8 cellular contexts compared by ENCODE assay signal in the genomic region with DNA sequence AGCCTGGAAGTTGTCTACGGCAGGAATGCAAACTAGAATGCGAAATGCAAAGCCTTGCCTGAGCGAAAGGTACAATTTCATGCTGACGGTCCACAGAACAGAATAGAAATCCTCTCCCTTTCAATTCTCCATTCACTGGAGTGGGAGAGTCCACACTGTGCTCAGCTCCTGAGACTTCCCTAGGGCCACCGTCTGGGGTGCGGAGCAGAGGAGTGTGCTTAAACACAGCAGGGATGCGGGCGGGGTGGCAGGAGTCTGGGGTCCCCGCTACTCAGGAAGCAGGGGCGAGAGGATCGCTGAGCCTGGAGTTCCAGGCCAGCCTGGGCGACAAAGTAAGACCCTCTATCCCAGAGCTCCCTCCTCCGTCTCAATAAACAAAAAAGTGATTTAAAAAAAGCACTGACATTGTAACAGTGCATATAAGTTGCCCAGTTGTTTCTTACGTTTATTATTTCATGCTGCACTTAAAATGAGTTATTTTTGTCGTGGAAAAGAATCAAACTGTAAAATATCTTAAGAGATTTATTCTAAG. TPM values are rescaled to one million over a fixed set of nuclear protein-coding genes. Genes with fewer than 3 reads are reported as not detected.
DNase-seq lines count a peak whose midpoint lies in the region; ATAC-seq and TF ChIP-seq lines count a peak whose summit lies in the region.

No MANE protein-coding gene starts in this region.

- peak overlapping the region; percentile 94 for H3K4me3 Mint-ChIP-seq in activated T-cell treated with anti-CD3 and anti-CD28 coated beads, Interleukin-2, amount 50 U/mL, for 4 hours
- H3K4me3 Mint-ChIP-seq in activated CD8-positive, alpha-beta T cell treated with anti-CD3 and anti-CD28 coated beads for 36 hours = peak overlapping the region; percentile 97
- H3K4me3 Mint-ChIP-seq in glutamatergic neuron (ENCODE audit: unreplicated experiment) = peak overlapping the region; percentile 98

- H3K9me3 Mint-ChIP-seq in activated T-cell treated with anti-CD3 and anti-CD28 coated beads, Interleukin-2, amount 50 U/mL, for 4 hours = peaks cover 27% of the 10 kb centered on the region
- H3K9me3 Mint-ChIP-seq in activated CD8-positive, alpha-beta T cell treated with anti-CD3 and anti-CD28 coated beads for 36 hours = peaks cover 28% of the 10 kb centered on the region
- H3K9me3 Mint-ChIP-seq in glutamatergic neuron (ENCODE audit: unreplicated experiment) = peaks cover 5% of the 10 kb centered on the region

- no peaks in the 10 kb centered on the region for H3K27me3 Mint-ChIP-seq in activated T-cell treated with anti-CD3 and anti-CD28 coated beads, Interleukin-2, amount 50 U/mL, for 4 hours (ENCODE audit: low read depth)
- H3K27me3 Mint-ChIP-seq in activated CD8-positive, alpha-beta T cell treated with anti-CD3 and anti-CD28 coated beads for 36 hours = no peaks in the 10 kb centered on the region
- H3K27me3 Mint-ChIP-seq in glutamatergic neuron (ENCODE audit: unreplicated experiment) = no peaks in the 10 kb centered on the region

- CTCF ChIA-PET in activated CD8-positive, alpha-beta T cell treated with anti-CD3 and anti-CD28 coated beads for 36 hours (lab: Charles Lee) = interaction anchor here (1.7 kb wide), 1 partner anchor 31 kb away, joined by 4 read pairs; no protein-coding TSS in a partner anchor

- intact Hi-C loops in activated CD8-positive, alpha-beta T cell treated with anti-CD3 and anti-CD28 coated beads for 36 hours (cut with micrococcal nuclease) = no loop called here

- H3K36me3 Mint-ChIP-seq in activated T-cell treated with anti-CD3 and anti-CD28 coated beads, Interleukin-2, amount 50 U/mL, for 4 hours (ENCODE audit: insufficient read depth) = peaks cover 25% of the 10 kb centered on the region
- peaks cover 41% of the 10 kb centered on the region for H3K36me3 Mint-ChIP-seq in activated CD8-positive, alpha-beta T cell treated with anti-CD3 and anti-CD28 coated beads for 36 hours (ENCODE audit: low read depth)
- peaks cover 11% of the 10 kb centered on the region for H3K36me3 Mint-ChIP-seq in glutamatergic neuron (ENCODE audit: unreplicated experiment)

- TF ChIP-seq CTCF in activated CD8-positive, alpha-beta T cell treated with anti-CD3 and anti-CD28 coated beads for 36 hours (IDR thresholded peaks at IDR 0.05) = no peak
- TF ChIP-seq CTCF in glutamatergic neuron (IDR thresholded peaks at IDR 0.05; ENCODE audit: partially characterized antibody, unreplicated experiment) = no peak

- H3K4me1 Mint-ChIP-seq in activated T-cell treated with anti-CD3 and anti-CD28 coated beads, Interleukin-2, amount 50 U/mL, for 4 hours (ENCODE audit: low read depth) = peaks cover 26% of the 10 kb centered on the region
- peaks cover 28% of the 10 kb centered on the region for H3K4me1 Mint-ChIP-seq in activated CD8-positive, alpha-beta T cell treated with anti-CD3 and anti-CD28 coated beads for 36 hours (ENCODE audit: low read depth)
- peaks cover 6% of the 10 kb centered on the region for H3K4me1 Mint-ChIP-seq in glutamatergic neuron (ENCODE audit: low read depth, unreplicated experiment)

- H3K27ac Mint-ChIP-seq in activated CD8-positive, alpha-beta T cell treated with anti-CD3 and anti-CD28 coated beads for 36 hours = peak overlapping the region; percentile 96
- H3K27ac Mint-ChIP-seq in glutamatergic neuron (ENCODE audit: unreplicated experiment) = peak overlapping the region; percentile 84

- DNase-seq in activated T-cell treated with anti-CD3 and anti-CD28 coated beads, Interleukin-2, amount 50 U/mL, for 4 hours = no peak
- DNase-seq in activated T-cell treated with anti-CD3 and anti-CD28 coated beads for 4 hours = no peak
- DNase-seq in activated CD8-positive, alpha-beta T cell treated with anti-CD3 and anti-CD28 coated beads for 36 hours = peak; percentile 22
- peak; percentile 41 for DNase-seq in glutamatergic neuron
- DNase-seq in pons (ENCODE audit: low spot score) = peak; percentile 17
- no peak for DNase-seq in amniotic stem cell (lab: John Stamatoyannopoulos, UW)
- no peak for DNase-seq in cortex of kidney (lab: John Stamatoyannopoulos, UW)

- ATAC-seq in activated T-cell treated with anti-CD3 and anti-CD28 coated beads, Interleukin-2, amount 50 U/mL, for 4 hours = peak; percentile 7 to 15
- peak; percentile 4 for ATAC-seq in HG03045 (IDR thresholded peaks at IDR 0.05; ENCODE audit: unreplicated experiment)
- ATAC-seq in activated CD8-positive, alpha-beta T cell treated with anti-CD3 and anti-CD28 coated beads for 36 hours = peak; percentile 4

- POLR2A ChIA-PET in activated CD8-positive, alpha-beta T cell treated with anti-CD3 and anti-CD28 coated beads for 36 hours (lab: Charles Lee) = interaction anchor here (1.0 to 2.1 kb wide), 3 partner anchors 10 to 138 kb away, joined by 3 to 5 read pairs (median 3); no protein-coding TSS in a partner anchor

RNA-seq across cellular contexts. Expression of a gene that starts 0.6 kb away (rescaled TPM):
- total RNA-seq in activated T-cell treated with anti-CD3 and anti-CD28 coated beads, Interleukin-2, amount 50 U/mL, for 4 hours = 1 to 10 TPM; 4.0 to 4.7 (median 4.6) TPM
- total RNA-seq in activated CD8-positive, alpha-beta T cell treated with anti-CD3 and anti-CD28 coated beads for 36 hours = 10 to 100 TPM; 10.2 to 12.6 TPM
- total RNA-seq in glutamatergic neuron (ENCODE audit: unreplicated experiment) = 11.9 TPM

RNA-seq across cellular contexts. Expression of a gene that starts 40.1 kb away (rescaled TPM):
- total RNA-seq in activated T-cell treated with anti-CD3 and anti-CD28 coated beads, Interleukin-2, amount 50 U/mL, for 4 hours = 1 to 10 TPM in 1 of 3 donors, under 1 TPM in 2; 0.74 to 1.3 (median 0.98) TPM
- 1 to 10 TPM; 4.5 to 4.8 TPM for total RNA-seq in activated CD8-positive, alpha-beta T cell treated with anti-CD3 and anti-CD28 coated beads for 36 hours
- total RNA-seq in glutamatergic neuron (ENCODE audit: unreplicated experiment) = 3.8 TPM

RNA-seq across cellular contexts. Expression of a gene that starts 50.4 kb away (rescaled TPM):
- not detected for total RNA-seq in activated T-cell treated with anti-CD3 and anti-CD28 coated beads, Interleukin-2, amount 50 U/mL, for 4 hours
- total RNA-seq in activated CD8-positive, alpha-beta T cell treated with anti-CD3 and anti-CD28 coated beads for 36 hours = not detected
- not detected for total RNA-seq in glutamatergic neuron (ENCODE audit: unreplicated experiment)

Comparison
In these comparisons a context has a peak if more than half of its experiments do, and no peak if none do; other contexts are left out.
1. DNase-seq: peak in activated CD8-positive, alpha-beta T cell treated with anti-CD3 and anti-CD28 coated beads for 36 hours (single experiment), glutamatergic neuron (single experiment) and pons (single experiment); none in activated T-cell treated with anti-CD3 and anti-CD28 coated beads, Interleukin-2, amount 50 U/mL, for 4 hours (single experiment), activated T-cell treated with anti-CD3 and anti-CD28 coated beads for 4 hours (single experiment), amniotic stem cell (single experiment) and cortex of kidney (single experiment).
2. Peak in every context shown above with its lines, with median percentiles within 50 percentile points of each other: ATAC-seq and H3K4me3 Mint-ChIP-seq.